ENCODE assay signal across 9 cellular contexts in the genomic region with DNA sequence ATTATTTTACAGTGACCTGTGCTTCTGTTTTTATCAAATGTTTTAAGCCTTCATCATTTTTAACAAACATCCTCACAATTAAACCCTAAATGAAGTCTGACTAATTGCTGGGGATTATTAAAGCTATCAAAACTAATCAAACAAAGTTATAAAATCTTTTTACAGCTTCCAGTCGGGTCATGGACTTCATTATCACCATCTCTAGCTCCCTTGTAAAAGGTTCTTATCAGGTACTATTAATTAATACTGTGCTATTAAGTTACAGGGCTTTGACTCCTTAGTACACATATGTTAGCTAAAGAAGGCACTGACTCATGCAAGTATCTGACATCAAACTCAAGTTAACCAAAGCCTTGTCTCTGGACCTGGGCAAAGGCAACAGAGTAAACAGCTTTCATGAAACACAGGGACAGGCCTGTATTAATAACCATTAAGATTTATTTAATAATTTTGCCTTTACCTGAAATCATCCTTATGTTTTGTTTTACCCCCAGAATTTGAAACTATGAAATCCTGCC. TPM values are rescaled to one million over a fixed set of nuclear protein-coding genes. Genes with fewer than 3 reads are reported as not detected.
"Had no signal": no experiment of that assay in that cellular context is flagged by ENCODE, and none has a peak within 500 bp of the region (broad histone marks: within the 10 kb centered on the region; RNA-seq: fewer than 3 reads in every experiment).

No MANE protein-coding gene starts in this region.

- H3K4me3 ChIP-seq: GM23338 had no signal

- FAIRE-seq: H1, H54, HepG2 had no signal

- ATAC-seq: GM23338, HepG2 had no signal

- DNase-seq: H9, HCEC 1CT, KBM-7 had no signal

RNA-seq across cellular contexts. Expression of gene ADH4, which starts 7.9 kb away (rescaled TPM):
- total RNA-seq: GM23338, H1, H9, HT1080 had no signal
- polyA plus RNA-seq: GM23338, H1, IgD-negative memory B cell had no signal
